In the genomic region with DNA sequence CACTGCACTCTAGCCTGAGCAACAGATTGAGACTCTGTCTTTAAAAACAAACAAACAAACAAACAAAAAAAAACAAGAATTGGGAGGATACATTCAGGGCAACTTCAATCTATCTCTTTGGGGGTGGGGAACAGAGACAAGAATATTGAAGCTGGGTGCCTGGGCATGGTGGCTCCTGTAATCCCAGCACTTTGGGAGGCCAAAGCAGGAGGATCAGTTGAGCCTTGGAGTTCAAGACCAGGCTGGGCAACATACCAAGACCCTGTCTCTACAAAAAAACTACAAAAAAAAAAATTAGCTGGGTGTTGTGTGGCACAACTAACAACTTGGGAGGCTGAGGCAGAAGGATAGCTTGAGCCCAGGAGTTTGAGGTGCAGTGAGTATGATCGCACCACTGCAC, we compare ENCODE assay signal across 1 cellular context.
A peak's percentile ranks its signal among the peaks of the same experiment; 100 is the strongest.
TF ChIP-seq lines count a peak whose summit lies in the region.

No MANE protein-coding gene starts in this region.

TF ChIP-seq in K562, 482 proteins besides CTCF, POLR2A, EP300 and RAD21 (continued from another document):
- no peak for TF ChIP-seq PBX2 (CRISPR knock-in tag; IDR thresholded peaks at IDR 0.05; ENCODE audit: low read depth)
- TF ChIP-seq PBX2 (tag; conservative IDR thresholded peaks at IDR 0.05; ENCODE audit: low read depth): no peak
- TF ChIP-seq, protein P1, sequence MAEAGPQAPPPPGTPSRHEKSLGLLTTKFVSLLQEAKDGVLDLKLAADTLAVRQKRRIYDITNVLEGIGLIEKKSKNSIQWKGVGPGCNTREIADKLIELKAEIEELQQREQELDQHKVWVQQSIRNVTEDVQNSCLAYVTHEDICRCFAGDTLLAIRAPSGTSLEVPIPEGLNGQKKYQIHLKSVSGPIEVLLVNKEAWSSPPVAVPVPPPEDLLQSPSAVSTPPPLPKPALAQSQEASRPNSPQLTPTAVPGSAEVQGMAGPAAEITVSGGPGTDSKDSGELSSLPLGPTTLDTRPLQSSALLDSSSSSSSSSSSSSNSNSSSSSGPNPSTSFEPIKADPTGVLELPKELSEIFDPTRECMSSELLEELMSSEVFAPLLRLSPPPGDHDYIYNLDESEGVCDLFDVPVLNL (CRISPR knock-in tag; IDR thresholded peaks at IDR 0.05; ENCODE audit: low read depth): no peak
- no peak for TF ChIP-seq ZNF830 (CRISPR knock-in tag; IDR thresholded peaks at IDR 0.05)
- 0 out of 2 replicates have a peak, but pooled peaks have one; percentile 10 for TF ChIP-seq STAT6 (CRISPR knock-in tag; IDR thresholded peaks at IDR 0.05)
- no peak for TF ChIP-seq RB1 (IDR thresholded peaks at IDR 0.05; ENCODE audit: low read depth)
- no peak for TF ChIP-seq SIN3A (IDR thresholded peaks at IDR 0.05; ENCODE audit: borderline replicate concordance in 2 of 2, control insufficient read depth in 1 of 2, low read depth in 2 of 2, low read length in 2 of 2)
- no peak for TF ChIP-seq CHD4 (IDR thresholded peaks at IDR 0.05; ENCODE audit: insufficient read depth, insufficient replicate concordance, low read depth, low read length, poor library complexity, severe bottlenecking)
- no peak for TF ChIP-seq ZEB2 (IDR thresholded peaks at IDR 0.05)
- 0 out of 2 replicates have a peak, but pooled peaks have one; percentile 27 for TF ChIP-seq ZNF121 (CRISPR knock-in tag; conservative IDR thresholded peaks at IDR 0.05)
- TF ChIP-seq RBM25 (IDR thresholded peaks at IDR 0.05; ENCODE audit: low read depth, low read length, severe bottlenecking): peak; percentile 14
- 0 out of 4 replicates have a peak, but pooled peaks of 1 of the 2 experiments have one; percentile 31 for TF ChIP-seq ARNT (IDR thresholded peaks at IDR 0.05)
- TF ChIP-seq MTA3 (IDR thresholded peaks at IDR 0.05; ENCODE audit: borderline replicate concordance): no peak
TF ChIP-seq in K562: peak in this region for 4.
